ENCODE assay signal across 1 cellular context in the genomic region with DNA sequence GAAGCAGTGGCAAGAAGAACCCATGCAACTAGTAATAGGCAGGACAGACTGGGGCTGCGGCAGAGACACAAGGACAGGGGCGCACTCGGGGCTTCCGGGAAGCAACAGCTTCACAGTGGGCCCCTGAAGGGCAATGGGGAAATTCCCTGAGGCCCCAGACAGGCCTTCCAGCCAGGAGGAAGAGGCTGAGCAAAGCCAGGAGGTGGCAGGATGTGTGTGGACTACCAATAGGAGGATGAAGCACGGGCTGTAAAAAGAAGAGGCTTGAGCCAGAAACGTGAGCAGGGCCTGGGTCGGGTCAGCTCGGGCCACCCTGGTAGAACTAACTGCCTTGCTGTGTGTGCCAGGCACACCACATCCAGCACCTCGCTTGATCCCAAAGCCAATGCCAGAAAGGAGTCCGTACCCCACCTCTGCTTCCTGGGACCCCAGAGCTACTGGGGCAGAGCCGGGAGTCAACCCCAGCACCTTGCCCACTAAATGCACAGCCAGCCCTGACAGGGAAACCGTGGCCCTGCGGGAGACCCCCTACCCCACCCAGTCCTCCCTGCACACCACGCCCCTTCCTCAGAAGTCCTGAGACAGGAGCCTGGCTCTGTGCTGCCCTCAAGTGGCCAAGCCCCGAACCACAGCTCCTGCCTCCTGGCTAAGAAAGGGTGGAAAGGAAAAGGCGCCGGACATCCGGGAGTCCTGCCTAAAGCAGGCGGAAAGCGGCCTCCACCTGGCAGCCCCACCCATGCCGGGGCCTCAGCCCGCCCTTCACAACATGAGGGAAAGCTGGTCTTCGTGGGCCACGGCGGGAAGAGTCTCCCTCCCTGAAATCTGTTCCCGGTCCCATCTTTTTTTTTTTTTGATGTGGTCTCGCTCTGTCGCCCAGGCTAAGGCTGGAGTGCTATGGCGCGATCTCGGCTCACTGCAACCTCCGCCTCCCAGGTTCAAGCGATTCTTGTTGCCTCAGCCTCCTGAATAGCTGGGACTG.
A peak's percentile ranks its signal among the peaks of the same experiment; 100 is the strongest.
TF ChIP-seq lines count a peak whose summit lies in the region.

No MANE protein-coding gene starts in this region.

TF ChIP-seq in K562, 482 proteins besides CTCF, POLR2A, EP300 and RAD21 (continued from another document and continues in another):
- TF ChIP-seq, protein P1, sequence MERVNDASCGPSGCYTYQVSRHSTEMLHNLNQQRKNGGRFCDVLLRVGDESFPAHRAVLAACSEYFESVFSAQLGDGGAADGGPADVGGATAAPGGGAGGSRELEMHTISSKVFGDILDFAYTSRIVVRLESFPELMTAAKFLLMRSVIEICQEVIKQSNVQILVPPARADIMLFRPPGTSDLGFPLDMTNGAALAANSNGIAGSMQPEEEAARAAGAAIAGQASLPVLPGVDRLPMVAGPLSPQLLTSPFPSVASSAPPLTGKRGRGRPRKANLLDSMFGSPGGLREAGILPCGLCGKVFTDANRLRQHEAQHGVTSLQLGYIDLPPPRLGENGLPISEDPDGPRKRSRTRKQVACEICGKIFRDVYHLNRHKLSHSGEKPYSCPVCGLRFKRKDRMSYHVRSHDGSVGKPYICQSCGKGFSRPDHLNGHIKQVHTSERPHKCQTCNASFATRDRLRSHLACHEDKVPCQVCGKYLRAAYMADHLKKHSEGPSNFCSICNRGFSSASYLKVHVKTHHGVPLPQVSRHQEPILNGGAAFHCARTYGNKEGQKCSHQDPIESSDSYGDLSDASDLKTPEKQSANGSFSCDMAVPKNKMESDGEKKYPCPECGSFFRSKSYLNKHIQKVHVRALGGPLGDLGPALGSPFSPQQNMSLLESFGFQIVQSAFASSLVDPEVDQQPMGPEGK (CRISPR knock-in tag; IDR thresholded peaks at IDR 0.05; ENCODE audit: borderline replicate concordance), result no peak
- TF ChIP-seq ZNF780A (CRISPR knock-in tag; IDR thresholded peaks at IDR 0.05) (no peak), GTF2F1 (IDR thresholded peaks at IDR 0.05; ENCODE audit: low read depth, low read length) (no peak), CGGBP1 (CRISPR knock-in tag; IDR thresholded peaks at IDR 0.05) (no peak), MGA (IDR thresholded peaks at IDR 0.05) (peak; percentile 91), DDX20 (tag; IDR thresholded peaks at IDR 0.05; ENCODE audit: low read depth) (no peak), STAT5B (CRISPR knock-in tag; IDR thresholded peaks at IDR 0.05) (no peak), ZNF311 (CRISPR knock-in tag; IDR thresholded peaks at IDR 0.05) (no peak), CBFA2T3 (IDR thresholded peaks at IDR 0.05) (no peak), GTF2E2 (tag; IDR thresholded peaks at IDR 0.05) (no peak), ZNF146 (CRISPR knock-in tag; IDR thresholded peaks at IDR 0.05; ENCODE audit: unreplicated experiment) (no peak), ZNF511 (CRISPR knock-in tag; IDR thresholded peaks at IDR 0.05) (peak; percentile 85), SOX6 (IDR thresholded peaks at IDR 0.05) (0 out of 2 replicates have a peak, but pooled peaks have one; percentile 46), TAL1 (IDR thresholded peaks at IDR 0.05) (no peak), BRCA1 (IDR thresholded peaks at IDR 0.05) (no peak), BRCA1 (CRISPR knock-in tag; IDR thresholded peaks at IDR 0.05) (no peak), BRD4 (IDR thresholded peaks at IDR 0.05) (no peak), WHSC1 (IDR thresholded peaks at IDR 0.05; ENCODE audit: low read length) (no peak), ZNF282 (CRISPR knock-in tag; IDR thresholded peaks at IDR 0.05) (no peak), BACH1 (tag; IDR thresholded peaks at IDR 0.05) (no peak), CEBPG (CRISPR knock-in tag; IDR thresholded peaks at IDR 0.05) (no peak), CEBPG (tag; conservative IDR thresholded peaks at IDR 0.05 in 1 of 2, IDR thresholded peaks at IDR 0.05 in 1 of 2) (no peak), POLR2H (tag; IDR thresholded peaks at IDR 0.05; ENCODE audit: low read depth) (no peak), ETV1 (tag; conservative IDR thresholded peaks at IDR 0.05; ENCODE audit: low read depth) (peak; percentile 90), HMG20B (CRISPR knock-in tag; IDR thresholded peaks at IDR 0.05) (no peak), ID3 (CRISPR knock-in tag; IDR thresholded peaks at IDR 0.05) (no peak), ID3 (tag; IDR thresholded peaks at IDR 0.05) (no peak), DNMT1 (IDR thresholded peaks at IDR 0.05) (no peak), ZKSCAN8 (CRISPR knock-in tag; IDR thresholded peaks at IDR 0.05) (no peak), ZBTB5 (IDR thresholded peaks at IDR 0.05) (no peak), DPF2 (IDR thresholded peaks at IDR 0.05) (0 out of 2 replicates have a peak, but pooled peaks have one; percentile 8), ZBTB17 (CRISPR knock-in tag; IDR thresholded peaks at IDR 0.05) (no peak), TGIF2 (CRISPR knock-in tag; IDR thresholded peaks at IDR 0.05) (no peak; the same call in 1 of the 2 replicates)
- TF ChIP-seq, protein P2, sequence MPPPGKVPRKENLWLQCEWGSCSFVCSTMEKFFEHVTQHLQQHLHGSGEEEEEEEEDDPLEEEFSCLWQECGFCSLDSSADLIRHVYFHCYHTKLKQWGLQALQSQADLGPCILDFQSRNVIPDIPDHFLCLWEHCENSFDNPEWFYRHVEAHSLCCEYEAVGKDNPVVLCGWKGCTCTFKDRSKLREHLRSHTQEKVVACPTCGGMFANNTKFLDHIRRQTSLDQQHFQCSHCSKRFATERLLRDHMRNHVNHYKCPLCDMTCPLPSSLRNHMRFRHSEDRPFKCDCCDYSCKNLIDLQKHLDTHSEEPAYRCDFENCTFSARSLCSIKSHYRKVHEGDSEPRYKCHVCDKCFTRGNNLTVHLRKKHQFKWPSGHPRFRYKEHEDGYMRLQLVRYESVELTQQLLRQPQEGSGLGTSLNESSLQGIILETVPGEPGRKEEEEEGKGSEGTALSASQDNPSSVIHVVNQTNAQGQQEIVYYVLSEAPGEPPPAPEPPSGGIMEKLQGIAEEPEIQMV (tag; conservative IDR thresholded peaks at IDR 0.05; ENCODE audit: low read depth), result no peak
- TF ChIP-seq, protein P3, sequence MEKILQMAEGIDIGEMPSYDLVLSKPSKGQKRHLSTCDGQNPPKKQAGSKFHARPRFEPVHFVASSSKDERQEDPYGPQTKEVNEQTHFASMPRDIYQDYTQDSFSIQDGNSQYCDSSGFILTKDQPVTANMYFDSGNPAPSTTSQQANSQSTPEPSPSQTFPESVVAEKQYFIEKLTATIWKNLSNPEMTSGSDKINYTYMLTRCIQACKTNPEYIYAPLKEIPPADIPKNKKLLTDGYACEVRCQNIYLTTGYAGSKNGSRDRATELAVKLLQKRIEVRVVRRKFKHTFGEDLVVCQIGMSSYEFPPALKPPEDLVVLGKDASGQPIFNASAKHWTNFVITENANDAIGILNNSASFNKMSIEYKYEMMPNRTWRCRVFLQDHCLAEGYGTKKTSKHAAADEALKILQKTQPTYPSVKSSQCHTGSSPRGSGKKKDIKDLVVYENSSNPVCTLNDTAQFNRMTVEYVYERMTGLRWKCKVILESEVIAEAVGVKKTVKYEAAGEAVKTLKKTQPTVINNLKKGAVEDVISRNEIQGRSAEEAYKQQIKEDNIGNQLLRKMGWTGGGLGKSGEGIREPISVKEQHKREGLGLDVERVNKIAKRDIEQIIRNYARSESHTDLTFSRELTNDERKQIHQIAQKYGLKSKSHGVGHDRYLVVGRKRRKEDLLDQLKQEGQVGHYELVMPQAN (IDR thresholded peaks at IDR 0.05; ENCODE audit: borderline replicate concordance), result no peak
